In the genomic region with DNA sequence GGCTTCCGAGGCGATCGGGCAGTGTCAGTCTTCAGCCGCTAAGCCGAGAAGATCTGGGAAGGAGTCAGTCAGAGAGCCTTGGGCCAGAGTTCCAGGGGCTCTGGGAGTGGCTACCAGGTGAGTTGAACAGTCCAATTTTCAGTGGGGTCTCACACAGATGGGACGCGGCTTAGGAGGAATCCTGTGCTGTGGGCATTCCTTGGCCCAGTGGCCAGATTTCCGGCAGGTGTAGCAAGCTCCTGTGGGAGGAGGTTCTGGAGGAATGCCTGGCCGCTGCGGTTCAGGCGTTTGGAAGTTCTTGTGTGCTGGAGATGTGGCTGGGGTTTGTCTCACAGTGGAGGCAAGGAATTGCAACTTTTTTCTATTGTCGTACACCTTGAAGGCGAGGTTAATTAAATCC, we compare ENCODE assay signal across 7 cellular contexts.
DNase-seq lines count a peak whose midpoint lies in the region; ATAC-seq and TF ChIP-seq lines count a peak whose summit lies in the region.
"Not testable (repeated sequence)": the region's sequence is repeated elsewhere in the genome, so short reads cannot be mapped to it uniquely, and the experiment has no call there.

No MANE protein-coding gene starts in this region.

- H3K4me1 ChIP-seq in GM23338 (ENCODE audit: insufficient read depth) = peaks cover 40% of the 10 kb centered on the region
- peaks cover 37% of the 10 kb centered on the region for H3K4me1 ChIP-seq in HUES48 (ENCODE audit: control insufficient read depth, insufficient read depth, low read length)

- H3K36me3 Mint-ChIP-seq in GM23338 (ENCODE audit: low read depth) (peaks cover 72% of the 10 kb centered on the region), WTC11 (peaks cover 67% of the 10 kb centered on the region)
- H3K36me3 Mint-ChIP-seq in endothelial cell (ENCODE audit: low read depth, unreplicated experiment) = not testable (repeated sequence)

- peak overlapping the region; percentile 86 for H3K9ac ChIP-seq in HUES48 (ENCODE audit: low read depth, low read length)

- peaks cover 63% of the 10 kb centered on the region for H3K79me2 ChIP-seq in GM23338 (replicated peaks; ENCODE audit: insufficient read depth)

- H3K36me3 ChIP-seq in GM23338 (ENCODE audit: insufficient read depth) (peaks cover 38% of the 10 kb centered on the region), HUES48 (ENCODE audit: control insufficient read depth, insufficient read depth, low read length) (peaks cover 34% of the 10 kb centered on the region)

- H3K27me3 Mint-ChIP-seq in GM23338 (ENCODE audit: insufficient read depth, low read depth, poor library complexity) (peaks cover 43% of the 10 kb centered on the region), endothelial cell (ENCODE audit: unreplicated experiment) (peaks cover 14% of the 10 kb centered on the region)
- not testable (repeated sequence) for H3K27me3 Mint-ChIP-seq in WTC11 (ENCODE audit: low read depth)

- peak overlapping the region; percentile 88 for H3K4me3 ChIP-seq in GM23338
- peak overlapping the region; percentile 74 for H3K4me3 ChIP-seq in HUES48 (ENCODE audit: low read depth, low read length)
- peak overlapping the region; percentile 63 for H3K4me3 ChIP-seq in iPS-11a (ENCODE audit: low read depth, low read length)
- peak overlapping the region; percentile 52 for H3K4me3 ChIP-seq in iPS-18c (ENCODE audit: insufficient read depth, low read depth, low read length)

- DNase-seq in GM23338 (ENCODE audit: low spot score); WTC11 (ENCODE audit: low spot score): not testable (repeated sequence)
- DNase-seq in endothelial cell (ENCODE audit: low spot score) (peak; percentile 15), posterior vena cava (ENCODE audit: low spot score) (peak; percentile 54)

- TF ChIP-seq CTCF in GM23338 (conservative IDR thresholded peaks at IDR 0.05; ENCODE audit: low read depth in 2 of 2); WTC11 (IDR thresholded peaks at IDR 0.05); endothelial cell (IDR thresholded peaks at IDR 0.05; ENCODE audit: unreplicated experiment): not testable (repeated sequence)

- not testable (repeated sequence) for H2AFZ ChIP-seq in GM23338

- H4K20me1 ChIP-seq in GM23338 (replicated peaks; ENCODE audit: insufficient read depth) = not testable (repeated sequence)

- CTCF ChIA-PET in WTC11 (lab: Charles Lee) = not testable (repeated sequence)

- peak overlapping the region; percentile 52; the same call in 1 of the 2 replicates for H3K27ac ChIP-seq in GM23338 (ENCODE audit: low read depth)
- H3K27ac ChIP-seq in HUES48 (ENCODE audit: low read depth, low read length) = not testable (repeated sequence)

- not testable (repeated sequence) for ATAC-seq in GM23338, WTC11

- POLR2A ChIA-PET in WTC11 (lab: Charles Lee) = not testable (repeated sequence)

- H3K9me2 ChIP-seq in GM23338 (ENCODE audit: insufficient read depth) = not testable (repeated sequence)

- H3K4me3 Mint-ChIP-seq in GM23338 (peak overlapping the region; percentile 97), WTC11 (peak overlapping the region; percentile 99), endothelial cell (ENCODE audit: unreplicated experiment) (peak overlapping the region; percentile 35)

- H3K9me3 Mint-ChIP-seq in GM23338 = peaks cover 35% of the 10 kb centered on the region
- H3K9me3 Mint-ChIP-seq in WTC11 = peaks cover 12% of the 10 kb centered on the region
- not testable (repeated sequence) for H3K9me3 Mint-ChIP-seq in endothelial cell (ENCODE audit: unreplicated experiment)

- not testable (repeated sequence) for H3K27me3 ChIP-seq in GM23338 (ENCODE audit: insufficient read depth); HUES48 (ENCODE audit: control insufficient read depth, insufficient read depth, low read length)

- intact Hi-C loops in posterior vena cava (cut with DNase I) = not testable (repeated sequence)

- peaks cover 14% of the 10 kb centered on the region; the same call in 1 of the 2 replicates for H3F3A ChIP-seq in GM23338 (replicated peaks; ENCODE audit: low read depth)

- peak overlapping the region; percentile 88 for H3K4me2 ChIP-seq in GM23338

- H3K27ac Mint-ChIP-seq in GM23338 = peak overlapping the region; percentile 99
- H3K27ac Mint-ChIP-seq in WTC11 = peak overlapping the region; percentile 99
- not testable (repeated sequence) for H3K27ac Mint-ChIP-seq in endothelial cell (ENCODE audit: unreplicated experiment)

- peaks cover 48% of the 10 kb centered on the region for H3K4me1 Mint-ChIP-seq in GM23338
- H3K4me1 Mint-ChIP-seq in WTC11 = peaks cover 59% of the 10 kb centered on the region
- peaks cover 16% of the 10 kb centered on the region for H3K4me1 Mint-ChIP-seq in endothelial cell (ENCODE audit: unreplicated experiment)

- H3K9me3 ChIP-seq in HUES48 (ENCODE audit: control insufficient read depth, insufficient read depth, low read length); iPS-18c (ENCODE audit: control insufficient read depth, insufficient read depth, low read length): not testable (repeated sequence)

TF ChIP-seq in GM23338, 12 proteins besides CTCF, POLR2A, EP300 and RAD21:
- 0 out of 2 replicates have a peak, but pooled peaks have one; percentile 23 for TF ChIP-seq POLR2AphosphoS5 (IDR thresholded peaks at IDR 0.05; ENCODE audit: low read depth)

Comparison
In these comparisons a context has a peak if more than half of its experiments do, and no peak if none do; other contexts are left out.
1. H3K4me3 Mint-ChIP-seq: peak in every context shown above with its lines; median percentile 99 in WTC11; 97 in GM23338; 35 in endothelial cell.